ENCODE assay signal across 21 cellular contexts in the genomic region with DNA sequence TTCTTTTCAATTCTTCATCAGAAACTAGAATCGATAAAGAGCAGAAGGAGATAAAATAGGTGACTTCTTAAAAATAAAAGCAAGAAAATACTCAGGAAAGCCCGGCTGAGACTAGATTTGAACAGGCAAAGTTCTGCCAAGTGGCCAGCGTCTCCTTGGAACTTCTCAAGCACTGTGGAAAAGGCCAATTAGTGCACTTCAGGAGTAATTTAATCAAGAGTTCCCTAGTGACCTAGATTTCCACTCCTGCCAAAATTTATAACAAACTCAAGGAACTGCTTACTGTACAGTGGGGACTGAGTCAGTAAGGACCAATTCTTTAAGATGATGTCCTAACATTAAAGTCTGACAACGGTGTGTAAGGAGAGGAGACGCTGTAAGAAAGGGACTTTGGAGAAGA.
"Had no signal": no experiment of that assay in that cellular context is flagged by ENCODE, and none has a peak within 500 bp of the region (broad histone marks: within the 10 kb centered on the region; RNA-seq: fewer than 3 reads in every experiment).

No MANE protein-coding gene starts in this region.

- H3K27me3 Mint-ChIP-seq: activated B cell treated with CpG ODN at 0.5 μM for 24 hours; activated CD4-positive, alpha-beta memory T cell treated with anti-CD3 and anti-CD28 coated beads for 36 hours; activated CD4-positive, alpha-beta T cell treated with anti-CD3 and anti-CD28 coated beads for 36 hours; activated naive CD8-positive, alpha-beta T cell treated with anti-CD3 and anti-CD28 coated beads, Interleukin-2, amount 10 ng/mL, durations not matched to agents 7 days and 5 days; stimulated activated naive B cell treated with anti-CD40 and anti-IgM and Interleukin-4, amounts not matched to agents 10 μg/mL and 1 μg/mL and 100 μg/mL, for 72 hours had no signal

- H3K4me2 ChIP-seq: smooth muscle cell had no signal

- H3K9me3 ChIP-seq: testis, uterus had no signal

- H3K36me3 ChIP-seq: sigmoid colon, uterus had no signal

- H3K27ac ChIP-seq: coronary artery, sigmoid colon, testis, uterus had no signal

- H3K27me3 ChIP-seq: sigmoid colon, testis, uterus had no signal

- H3K9me3 Mint-ChIP-seq: activated B cell treated with CpG ODN at 0.5 μM for 24 hours had no signal

- DNase-seq: activated B cell treated with CpG ODN at 0.5 μM for 24 hours; activated CD4-positive, alpha-beta memory T cell treated with anti-CD3 and anti-CD28 coated beads for 36 hours; activated CD4-positive, alpha-beta T cell treated with anti-CD3 and anti-CD28 coated beads for 36 hours; activated naive CD4-positive, alpha-beta T cell treated with anti-CD3 and anti-CD28 coated beads for 36 hours; activated naive CD8-positive, alpha-beta T cell treated with anti-CD3 and anti-CD28 coated beads, Interleukin-2, amount 10 ng/mL, durations not matched to agents 7 days and 5 days; activated T-cell treated with anti-CD3 and anti-CD28 coated beads, Interleukin-2, amount 50 U/mL, for 48 hours; amniotic stem cell; cerebellar nuclear complex; left ventricle myocardium superior; mammary epithelial cell; sigmoid colon; stimulated activated CD4-positive, alpha-beta T cell treated with anti-CD3 and anti-CD28 coated beads, Interleukin-2, amount 100 ng/mL, for 48 hours; stimulated activated CD8-positive, alpha-beta memory T cell treated with anti-CD3 and anti-CD28 coated beads, Interleukin-4, amount 100 ng/mL, for 48 hours; stimulated activated naive B cell treated with anti-CD40 and anti-IgM and Interleukin-4, amounts not matched to agents 10 μg/mL and 1 μg/mL and 100 μg/mL, for 72 hours; T-helper 9 cell; testis; trophoblast cell; uterus had no signal

- H3K27ac Mint-ChIP-seq: activated B cell treated with CpG ODN at 0.5 μM for 24 hours; activated CD4-positive, alpha-beta memory T cell treated with anti-CD3 and anti-CD28 coated beads for 36 hours; activated CD4-positive, alpha-beta T cell treated with anti-CD3 and anti-CD28 coated beads for 36 hours; activated naive CD4-positive, alpha-beta T cell treated with anti-CD3 and anti-CD28 coated beads for 36 hours; activated naive CD8-positive, alpha-beta T cell treated with anti-CD3 and anti-CD28 coated beads, Interleukin-2, amount 10 ng/mL, durations not matched to agents 7 days and 5 days; nephron had no signal

- H3K4me1 ChIP-seq: testis, uterus had no signal

- H3K4me3 ChIP-seq: coronary artery, sigmoid colon, smooth muscle cell, testis, uterus had no signal

- H3K4me3 Mint-ChIP-seq: activated B cell treated with CpG ODN at 0.5 μM for 24 hours; activated CD4-positive, alpha-beta memory T cell treated with anti-CD3 and anti-CD28 coated beads for 36 hours; activated CD4-positive, alpha-beta T cell treated with anti-CD3 and anti-CD28 coated beads for 36 hours; activated naive CD4-positive, alpha-beta T cell treated with anti-CD3 and anti-CD28 coated beads for 36 hours; activated naive CD8-positive, alpha-beta T cell treated with anti-CD3 and anti-CD28 coated beads, Interleukin-2, amount 10 ng/mL, durations not matched to agents 7 days and 5 days; nephron; stimulated activated naive B cell treated with anti-CD40 and anti-IgM and Interleukin-4, amounts not matched to agents 10 μg/mL and 1 μg/mL and 100 μg/mL, for 72 hours had no signal

- ATAC-seq: activated CD4-positive, alpha-beta T cell treated with anti-CD3 and anti-CD28 coated beads for 36 hours; left ventricle myocardium superior; stimulated activated naive B cell treated with anti-CD40 and anti-IgM and Interleukin-4, amounts not matched to agents 10 μg/mL and 1 μg/mL and 100 μg/mL, for 72 hours had no signal
